Comparison of ENCODE assay signal across 8 cellular contexts in the genomic region with DNA sequence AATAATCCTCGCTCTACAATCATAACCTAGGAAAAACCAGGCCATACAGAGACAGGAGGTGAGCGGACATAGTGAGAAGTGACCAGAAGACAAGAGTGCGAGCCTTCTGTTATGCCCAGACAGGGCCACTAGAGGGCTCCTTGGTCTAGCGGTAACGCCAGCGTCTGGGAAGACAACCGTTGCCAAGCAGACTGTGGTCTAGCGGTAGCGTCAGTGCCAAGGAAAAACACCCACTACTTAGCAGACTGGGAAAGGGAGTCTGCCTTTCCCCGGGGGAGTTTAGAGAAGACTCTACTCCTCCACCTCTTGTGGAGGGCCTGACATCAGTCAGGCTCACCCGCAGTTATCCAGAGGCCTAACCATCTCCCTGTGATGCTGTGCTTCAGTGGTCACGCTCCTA. TPM values are rescaled to one million over a fixed set of nuclear protein-coding genes. Genes with fewer than 3 reads are reported as not detected.
DNase-seq lines count a peak whose midpoint lies in the region; TF ChIP-seq lines count a peak whose summit lies in the region.
"Not testable (repeated sequence)": the region's sequence is repeated elsewhere in the genome, so short reads cannot be mapped to it uniquely, and the experiment has no call there.

No MANE protein-coding gene starts in this region.

- not testable (repeated sequence) for H3K27me3 ChIP-seq in iPS DF 6.9 (ENCODE audit: control insufficient read depth, insufficient read depth, low read length)

- H3K4me1 ChIP-seq in iPS DF 6.9 (ENCODE audit: control insufficient read depth, insufficient read depth, low read length), result not testable (repeated sequence)

- intact Hi-C loops in posterior vena cava (cut with DNase I), result not testable (repeated sequence)

- DNase-seq in DMS53 (lab: John Stamatoyannopoulos, UW) (peak; percentile 62), LNCaP clone FGC (ENCODE audit: low read depth) (peak; percentile 10), SHP77 treated with DMSO at 0.1 percent for 48 hours (lab: John Stamatoyannopoulos, UW) (peak; percentile 8), choroid plexus epithelial cell (ENCODE audit: low read depth) (peak; percentile 76), iPS DF 6.9 (ENCODE audit: low read depth, low spot score) (peak; percentile 13), posterior vena cava (ENCODE audit: low spot score) (peak; percentile 88), stromal cell of bone marrow (ENCODE audit: low read depth) (peak; percentile 36)
- DNase-seq in activated CD8-positive, alpha-beta memory T cell treated with anti-CD3 and anti-CD28 coated beads, Interleukin-2, amount 50 U/mL, for 4 hours, result peak; percentile 32

- not testable (repeated sequence) for H3K36me3 ChIP-seq in iPS DF 6.9 (ENCODE audit: control insufficient read depth, insufficient read depth, low read length)

- H3K27ac ChIP-seq in iPS DF 6.9 (ENCODE audit: low read length), result not testable (repeated sequence)

- TF ChIP-seq CTCF in LNCaP clone FGC (IDR thresholded peaks at IDR 0.05; ENCODE audit: control insufficient read depth, extremely low read depth, insufficient read depth) (peak; percentile 33), choroid plexus epithelial cell (conservative IDR thresholded peaks at IDR 0.05; ENCODE audit: low read depth, low read length) (peak; percentile 64)

- not testable (repeated sequence) for H3K4me3 ChIP-seq in LNCaP clone FGC (ENCODE audit: low read depth, low read length); choroid plexus epithelial cell (ENCODE audit: low read depth, low read length); iPS DF 6.9 (ENCODE audit: low read length)

- WGBS in iPS DF 6.9 (ENCODE audit: insufficient coverage, insufficient read length), result no CpG with 5 or more reads among the region's 12 CpGs

- not testable (repeated sequence) for H3K9me3 ChIP-seq in iPS DF 6.9 (ENCODE audit: control insufficient read depth, insufficient read depth, low read length)

RNA-seq across cellular contexts. Expression of a gene that starts 58.6 kb away (rescaled TPM):
- total RNA-seq in posterior vena cava, result 1 to 10 TPM; 1.7 to 2.6 TPM

Comparison
In these comparisons a context has a peak if more than half of its experiments do, and no peak if none do; other contexts are left out.
1. DNase-seq: peak in every context shown above with its lines; median percentile 88 in posterior vena cava; 76 in choroid plexus epithelial cell; 62 in DMS53; 36 in stromal cell of bone marrow; 32 in activated CD8-positive, alpha-beta memory T cell treated with anti-CD3 and anti-CD28 coated beads, Interleukin-2, amount 50 U/mL, for 4 hours; 13 in iPS DF 6.9; 10 in LNCaP clone FGC; 8 in SHP77 treated with DMSO at 0.1 percent for 48 hours.